In genomic region chr14:20623798-20624197, GRCh38 we compare ENCODE assay signal across 15 cellular contexts. TPM values are rescaled to one million over a fixed set of nuclear protein-coding genes. Genes with fewer than 3 reads are reported as not detected.
DNase-seq lines count a peak whose midpoint lies in the region; ATAC-seq, FAIRE-seq and TF ChIP-seq lines count a peak whose summit lies in the region.
"Had no signal": no experiment of that assay in that cellular context is flagged by ENCODE, and none has a peak within 500 bp of the region (broad histone marks: within the 10 kb centered on the region; RNA-seq: fewer than 3 reads in every experiment).

No MANE protein-coding gene starts in this region.

- H3K27ac Mint-ChIP-seq in activated CD4-positive, alpha-beta T cell treated with anti-CD3 and anti-CD28 coated beads for 36 hours, result peak overlapping the region; percentile 38
- no peak overlapping the region for H3K27ac Mint-ChIP-seq in activated T-helper 2 cell treated with anti-CD3 and anti-CD28 coated beads, Interferon-gamma antibody, Interleukin-2, Interleukin-4, amounts not matched to agents 10 μg/mL and 5 μg/mL and 100 μg/mL, durations not matched to agents 14 hours and 24 hours and 36 hours
- H3K27ac Mint-ChIP-seq in neural progenitor cell, result no peak overlapping the region

- peaks cover 62% of the 10 kb centered on the region for H3K4me1 Mint-ChIP-seq in activated CD4-positive, alpha-beta T cell treated with anti-CD3 and anti-CD28 coated beads for 36 hours
- peaks cover 57% of the 10 kb centered on the region for H3K4me1 Mint-ChIP-seq in activated T-helper 2 cell treated with anti-CD3 and anti-CD28 coated beads, Interferon-gamma antibody, Interleukin-2, Interleukin-4, amounts not matched to agents 10 μg/mL and 5 μg/mL and 100 μg/mL, durations not matched to agents 14 hours and 24 hours and 36 hours (ENCODE audit: low read depth)
- H3K4me1 Mint-ChIP-seq in neural progenitor cell, result peaks cover 43% of the 10 kb centered on the region

- H3K4me2 ChIP-seq in neural progenitor cell (peak overlapping the region; percentile 86), SK-N-SH (no peak overlapping the region; the same call in 1 of the 2 replicates)

- CTCF ChIA-PET in activated CD4-positive, alpha-beta T cell treated with anti-CD3 and anti-CD28 coated beads for 36 hours (lab: Charles Lee), result interaction anchor here (0.7 to 2.4 kb wide), 7 partner anchors 8 to 235 kb away, joined by 3 to 9 read pairs (median 6); no protein-coding TSS in a partner anchor
- CTCF ChIA-PET in SK-N-SH (lab: Yijun Ruan, JAX), result interaction anchor here (0.6 to 1.4 kb wide), 3 partner anchors 10 to 884 kb away, joined by 3 to 5 read pairs (median 3); no protein-coding TSS in a partner anchor

- 22% methylated on average over 15 of the region's 15 CpGs for WGBS in SK-N-SH (ENCODE audit: low lambda C conversion rate)

- H3K4me3 ChIP-seq in MG63, result peak overlapping the region; percentile 49
- H3K4me3 ChIP-seq in neural progenitor cell, result peak overlapping the region; percentile 71
- peak overlapping the region in 1 of 2 experiments; percentile 14; a peak in 1 of 4 replicates for H3K4me3 ChIP-seq in SK-N-SH (ENCODE audit: low read depth in 2 of 2, low read length in 1 of 2)
- H3K4me3 ChIP-seq: body of pancreas, HAP-1 had no signal

- no peak for TF ChIP-seq CTCF in neural progenitor cell (IDR thresholded peaks at IDR 0.05)
- no peak for TF ChIP-seq CTCF in SK-N-SH (IDR thresholded peaks at IDR 0.05)

- peaks cover 35% of the 10 kb centered on the region for H4K20me1 ChIP-seq in neural progenitor cell (ENCODE audit: low read depth)
- H4K20me1 ChIP-seq in SK-N-SH (ENCODE audit: insufficient read depth), result 0 out of 2 replicates have a peak, but pooled peaks cover 2% of the 10 kb centered on the region

- no peak for TF ChIP-seq POLR2A in GM12892 (IDR thresholded peaks at IDR 0.05; ENCODE audit: low read depth, low read length)

- peaks cover 31% of the 10 kb centered on the region for H3K27me3 Mint-ChIP-seq in activated CD4-positive, alpha-beta T cell treated with anti-CD3 and anti-CD28 coated beads for 36 hours
- peaks cover 46% of the 10 kb centered on the region for H3K27me3 Mint-ChIP-seq in activated T-helper 2 cell treated with anti-CD3 and anti-CD28 coated beads, Interferon-gamma antibody, Interleukin-2, Interleukin-4, amounts not matched to agents 10 μg/mL and 5 μg/mL and 100 μg/mL, durations not matched to agents 14 hours and 24 hours and 36 hours (ENCODE audit: low read depth)
- peaks cover 51% of the 10 kb centered on the region for H3K27me3 Mint-ChIP-seq in neural progenitor cell (ENCODE audit: insufficient read depth, low read depth)

- H3K9me3 Mint-ChIP-seq in activated CD4-positive, alpha-beta T cell treated with anti-CD3 and anti-CD28 coated beads for 36 hours (ENCODE audit: low read depth), result peaks cover 2% of the 10 kb centered on the region
- no peaks in the 10 kb centered on the region for H3K9me3 Mint-ChIP-seq in activated T-helper 2 cell treated with anti-CD3 and anti-CD28 coated beads, Interferon-gamma antibody, Interleukin-2, Interleukin-4, amounts not matched to agents 10 μg/mL and 5 μg/mL and 100 μg/mL, durations not matched to agents 14 hours and 24 hours and 36 hours
- H3K9me3 Mint-ChIP-seq in neural progenitor cell, result peaks cover 9% of the 10 kb centered on the region

- no peaks in the 10 kb centered on the region for H3K9me3 ChIP-seq in MG63
- H3K9me3 ChIP-seq in neural progenitor cell (ENCODE audit: low read depth), result no peaks in the 10 kb centered on the region
- H3K9me3 ChIP-seq in SK-N-SH, result no peaks in the 10 kb centered on the region
- H3K9me3 ChIP-seq: body of pancreas, esophagus muscularis mucosa, HAP-1 had no signal

- H3K27me3 ChIP-seq in MG63, result no peaks in the 10 kb centered on the region
- peaks cover 79% of the 10 kb centered on the region for H3K27me3 ChIP-seq in neural progenitor cell
- H3K27me3 ChIP-seq in SK-N-SH (ENCODE audit: insufficient read depth), result peaks cover 15% of the 10 kb centered on the region; the same call in 1 of the 2 replicates
- H3K27me3 ChIP-seq: body of pancreas had no signal

- DNase-seq in activated CD4-positive, alpha-beta T cell treated with anti-CD3 and anti-CD28 coated beads for 36 hours, result peak; percentile 50
- DNase-seq in activated CD4-positive, alpha-beta T cell treated with anti-CD3 and anti-CD28 coated beads, Interleukin-2, amount 50 U/mL, for 4 hours, result no peak
- DNase-seq in MG63, result peak; percentile 38
- DNase-seq in activated T-helper 2 cell treated with anti-CD3 and anti-CD28 coated beads, Interferon-gamma antibody, Interleukin-2, Interleukin-4, amounts not matched to agents 10 μg/mL and 5 μg/mL and 100 μg/mL, durations not matched to agents 14 hours and 24 hours and 36 hours (ENCODE audit: low spot score), result no peak
- DNase-seq in neural progenitor cell (ENCODE audit: low spot score), result no peak
- no peak for DNase-seq in SK-N-SH
- no peak for DNase-seq in SIG-M5 treated with dmso at 0.1 percent for 504 hours (lab: John Stamatoyannopoulos, UW; ENCODE audit: unreplicated experiment)
- no peak for DNase-seq in GM12892 (ENCODE audit: insufficient read length)
- DNase-seq: body of pancreas, kidney had no signal

- no peak for TF ChIP-seq RAD21 in SK-N-SH (IDR thresholded peaks at IDR 0.05; ENCODE audit: low read length)

- H3F3A ChIP-seq in neural progenitor cell (ENCODE audit: low read depth), result peaks cover 51% of the 10 kb centered on the region
- H3F3A ChIP-seq in SK-N-SH (replicated peaks; ENCODE audit: insufficient read depth), result peaks cover 13% of the 10 kb centered on the region

- H3K9ac ChIP-seq in neural progenitor cell (no peak overlapping the region), SK-N-SH (no peak overlapping the region)

- TF ChIP-seq EP300 in SK-N-SH (IDR thresholded peaks at IDR 0.05; ENCODE audit: borderline replicate concordance in 1 of 2, low read depth in 1 of 2, low read length in 1 of 2), result no peak

- no peak overlapping the region for H2AFZ ChIP-seq in neural progenitor cell (replicated peaks)
- H2AFZ ChIP-seq in SK-N-SH (ENCODE audit: low read depth), result no peak overlapping the region

- POLR2A ChIA-PET in activated CD4-positive, alpha-beta T cell treated with anti-CD3 and anti-CD28 coated beads for 36 hours (lab: Charles Lee), result no interaction called here
- POLR2A ChIA-PET in SK-N-SH (lab: Yijun Ruan, JAX), result no interaction called here

- H3K9me2 ChIP-seq in SK-N-SH, result no peaks in the 10 kb centered on the region

- no peak for ATAC-seq in activated CD4-positive, alpha-beta T cell treated with anti-CD3 and anti-CD28 coated beads for 36 hours
- ATAC-seq: body of pancreas had no signal

- FAIRE-seq in GM12892 (lab: Jason Lieb, UNC), result no peak
- FAIRE-seq: A204.1, kidney had no signal

- H3K27ac ChIP-seq in neural progenitor cell (no peak overlapping the region), SK-N-SH (ENCODE audit: low read depth in 2 of 2, low read length in 1 of 2) (no peak overlapping the region)
- H3K27ac ChIP-seq: body of pancreas, esophagus muscularis mucosa had no signal

- intact Hi-C loops in activated CD4-positive, alpha-beta T cell treated with anti-CD3 and anti-CD28 coated beads for 36 hours (cut with DNase I, micrococcal nuclease), result no loop called here
- intact Hi-C loops in activated T-helper 2 cell treated with anti-CD3 and anti-CD28 coated beads, Interferon-gamma antibody, Interleukin-2, Interleukin-4, amounts not matched to agents 10 μg/mL and 5 μg/mL and 100 μg/mL, durations not matched to agents 14 hours and 24 hours and 36 hours (cut with micrococcal nuclease), result no loop called here

- no peaks in the 10 kb centered on the region for H3K79me2 ChIP-seq in neural progenitor cell (ENCODE audit: low read depth)
- no peaks in the 10 kb centered on the region for H3K79me2 ChIP-seq in SK-N-SH (ENCODE audit: insufficient read depth)

- H3K36me3 Mint-ChIP-seq in activated CD4-positive, alpha-beta T cell treated with anti-CD3 and anti-CD28 coated beads for 36 hours (ENCODE audit: low read depth), result peaks cover 3% of the 10 kb centered on the region
- peaks cover 3% of the 10 kb centered on the region for H3K36me3 Mint-ChIP-seq in activated T-helper 2 cell treated with anti-CD3 and anti-CD28 coated beads, Interferon-gamma antibody, Interleukin-2, Interleukin-4, amounts not matched to agents 10 μg/mL and 5 μg/mL and 100 μg/mL, durations not matched to agents 14 hours and 24 hours and 36 hours (ENCODE audit: low read depth)
- peaks cover 6% of the 10 kb centered on the region for H3K36me3 Mint-ChIP-seq in neural progenitor cell

- H3K36me3 ChIP-seq in MG63 (no peaks in the 10 kb centered on the region), neural progenitor cell (no peaks in the 10 kb centered on the region), SK-N-SH (replicated peaks in 1 of 2; ENCODE audit: control insufficient read depth in 1 of 2, insufficient read depth in 2 of 2, low read length in 1 of 2) (no peaks in the 10 kb centered on the region)
- H3K36me3 ChIP-seq: esophagus muscularis mucosa, HAP-1 had no signal

- H3K4me3 Mint-ChIP-seq in activated CD4-positive, alpha-beta T cell treated with anti-CD3 and anti-CD28 coated beads for 36 hours, result peak overlapping the region; percentile 71
- peak overlapping the region; percentile 11 for H3K4me3 Mint-ChIP-seq in activated T-helper 2 cell treated with anti-CD3 and anti-CD28 coated beads, Interferon-gamma antibody, Interleukin-2, Interleukin-4, amounts not matched to agents 10 μg/mL and 5 μg/mL and 100 μg/mL, durations not matched to agents 14 hours and 24 hours and 36 hours (ENCODE audit: low read depth)
- peak overlapping the region; percentile 62 for H3K4me3 Mint-ChIP-seq in neural progenitor cell

- H3K4me1 ChIP-seq in neural progenitor cell, result peaks cover 15% of the 10 kb centered on the region
- H3K4me1 ChIP-seq in SK-N-SH (ENCODE audit: control insufficient read depth in 1 of 2, insufficient read depth in 2 of 2, low read depth in 1 of 2, low read length in 1 of 2), result peaks cover 0 to 2% of the 10 kb centered on the region in 2 experiments; a peak in 1 of 4 replicates
- H3K4me1 ChIP-seq: HAP-1 had no signal

RNA-seq across cellular contexts. Expression of gene OR6S1, which starts 17.7 kb away (rescaled TPM):
- not detected for total RNA-seq in activated CD4-positive, alpha-beta T cell treated with anti-CD3 and anti-CD28 coated beads for 36 hours
- total RNA-seq in MG63 (2014; rRNA removed; shearing (Covaris generic); ENCODE audit: low replicate concordance), result not detected in 2 replicates
- total RNA-seq in activated T-helper 2 cell treated with anti-CD3 and anti-CD28 coated beads, Interferon-gamma antibody, Interleukin-2, Interleukin-4, amounts not matched to agents 10 μg/mL and 5 μg/mL and 100 μg/mL, durations not matched to agents 14 hours and 24 hours and 36 hours, result not detected in 2 replicates
- total RNA-seq in neural progenitor cell (ENCODE audit: low replicate concordance), result not detected in 2 replicates
- polyA plus RNA-seq in SK-N-SH (2012; rRNA removed), result not detected in 2 replicates
- polyA plus RNA-seq in SK-N-SH (2012; cell fraction: cytosol; rRNA removed), result not detected in 2 replicates
- not detected in 2 replicates for polyA plus RNA-seq in SK-N-SH (2012; cell fraction: nucleus; rRNA removed)
- polyA plus RNA-seq in GM12892 (2012; ENCODE audit: missing spikeins), result not detected
- total RNA-seq: body of pancreas, esophagus muscularis mucosa, G401, kidney, temporal lobe had no signal

RNA-seq across cellular contexts. Expression of gene RNASE12, which starts 32.6 kb away (rescaled TPM):
- total RNA-seq in activated CD4-positive, alpha-beta T cell treated with anti-CD3 and anti-CD28 coated beads for 36 hours, result not detected
- not detected in 2 replicates for total RNA-seq in MG63 (2014; rRNA removed; shearing (Covaris generic); ENCODE audit: low replicate concordance)
- total RNA-seq in activated T-helper 2 cell treated with anti-CD3 and anti-CD28 coated beads, Interferon-gamma antibody, Interleukin-2, Interleukin-4, amounts not matched to agents 10 μg/mL and 5 μg/mL and 100 μg/mL, durations not matched to agents 14 hours and 24 hours and 36 hours, result not detected in 2 replicates
- not detected in 2 replicates for total RNA-seq in neural progenitor cell (ENCODE audit: low replicate concordance)
- polyA plus RNA-seq in SK-N-SH (2012; rRNA removed), result not detected in 2 replicates
- not detected in 2 replicates for polyA plus RNA-seq in SK-N-SH (2012; cell fraction: cytosol; rRNA removed)
- polyA plus RNA-seq in SK-N-SH (2012; cell fraction: nucleus; rRNA removed), result not detected in 2 replicates
- not detected for polyA plus RNA-seq in GM12892 (2012; ENCODE audit: missing spikeins)
- total RNA-seq: body of pancreas, esophagus muscularis mucosa, G401, kidney, temporal lobe had no signal

RNA-seq across cellular contexts. Expression of gene RNASE11, which starts 36.0 kb away (rescaled TPM):
- total RNA-seq in activated CD4-positive, alpha-beta T cell treated with anti-CD3 and anti-CD28 coated beads for 36 hours, result not detected
- total RNA-seq in MG63 (2014; rRNA removed; shearing (Covaris generic); ENCODE audit: low replicate concordance), result not detected in 2 replicates
- not detected in 2 replicates for total RNA-seq in activated T-helper 2 cell treated with anti-CD3 and anti-CD28 coated beads, Interferon-gamma antibody, Interleukin-2, Interleukin-4, amounts not matched to agents 10 μg/mL and 5 μg/mL and 100 μg/mL, durations not matched to agents 14 hours and 24 hours and 36 hours
- not detected in 2 replicates for total RNA-seq in neural progenitor cell (ENCODE audit: low replicate concordance)
- not detected in 2 replicates for polyA plus RNA-seq in SK-N-SH (2012; rRNA removed)
- polyA plus RNA-seq in SK-N-SH (2012; cell fraction: cytosol; rRNA removed), result not detected in 2 replicates
- not detected in 2 replicates for polyA plus RNA-seq in SK-N-SH (2012; cell fraction: nucleus; rRNA removed)
- polyA plus RNA-seq in GM12892 (2012; ENCODE audit: missing spikeins), result not detected
- total RNA-seq: body of pancreas, esophagus muscularis mucosa, G401, kidney, temporal lobe had no signal

Comparison
In these comparisons a context has a peak if more than half of its experiments do, and no peak if none do; other contexts are left out.
1. DNase-seq: peak in activated CD4-positive, alpha-beta T cell treated with anti-CD3 and anti-CD28 coated beads for 36 hours (single experiment) and MG63 (single experiment); none in activated CD4-positive, alpha-beta T cell treated with anti-CD3 and anti-CD28 coated beads, Interleukin-2, amount 50 U/mL, for 4 hours (0 of 2), activated T-helper 2 cell treated with anti-CD3 and anti-CD28 coated beads, Interferon-gamma antibody, Interleukin-2, Interleukin-4, amounts not matched to agents 10 μg/mL and 5 μg/mL and 100 μg/mL, durations not matched to agents 14 hours and 24 hours and 36 hours (single experiment), neural progenitor cell (single experiment), SK-N-SH (single experiment), SIG-M5 treated with dmso at 0.1 percent for 504 hours (single experiment) and GM12892 (single experiment).
2. H3K4me3 Mint-ChIP-seq: peak in every context shown above with its lines; median percentile 71 in activated CD4-positive, alpha-beta T cell treated with anti-CD3 and anti-CD28 coated beads for 36 hours; 62 in neural progenitor cell; 11 in activated T-helper 2 cell treated with anti-CD3 and anti-CD28 coated beads, Interferon-gamma antibody, Interleukin-2, Interleukin-4, amounts not matched to agents 10 μg/mL and 5 μg/mL and 100 μg/mL, durations not matched to agents 14 hours and 24 hours and 36 hours.